In the genomic region with DNA sequence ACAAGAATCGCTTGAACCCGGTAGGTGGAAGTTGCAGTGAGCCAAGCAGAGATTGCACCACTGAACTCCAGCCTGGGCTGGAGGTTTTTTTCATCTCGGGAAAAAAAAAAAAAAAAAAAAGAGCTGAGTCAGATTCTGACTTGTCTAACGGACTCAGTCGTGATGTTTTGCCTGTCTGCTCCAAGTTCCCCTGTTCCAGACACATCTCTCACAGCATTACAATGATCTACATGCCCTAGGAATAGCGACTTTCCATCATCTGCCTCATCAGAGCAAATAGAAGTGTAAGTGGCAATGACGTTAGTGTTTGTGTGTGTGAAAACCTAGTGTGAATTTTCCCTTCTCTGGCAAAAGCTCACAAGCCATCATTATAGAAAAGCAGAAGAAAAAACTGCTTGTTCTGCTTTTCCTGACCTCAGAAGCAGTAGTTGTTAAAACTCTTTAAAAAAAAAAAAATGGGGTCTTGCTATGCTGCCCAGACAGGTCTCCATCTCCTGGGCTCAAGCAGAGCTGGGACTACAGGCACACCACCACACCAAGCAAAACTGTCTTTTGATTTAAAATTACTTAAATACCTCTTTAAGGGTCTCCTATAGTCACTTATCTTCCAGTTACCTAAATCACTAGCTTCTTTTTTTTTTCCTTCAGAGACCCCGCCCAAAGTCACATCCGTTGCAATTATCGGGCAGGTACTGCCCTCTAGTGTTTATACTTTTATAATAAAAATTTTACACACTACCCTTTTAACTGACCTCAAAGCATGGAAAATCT, we compare ENCODE assay signal across 7 cellular contexts. TPM values are rescaled to one million over a fixed set of nuclear protein-coding genes. Genes with fewer than 3 reads are reported as not detected.
DNase-seq lines count a peak whose midpoint lies in the region; ATAC-seq and TF ChIP-seq lines count a peak whose summit lies in the region.

No MANE protein-coding gene starts in this region.

- DNase-seq in ELF-1 (ENCODE audit: low read depth, low spot score) (peak; percentile 64), M059J (ENCODE audit: low read depth) (peak; percentile 81), SK-MEL-5 (ENCODE audit: low read depth, low spot score) (peak; percentile 77), right lobe of liver (no peak), type B pancreatic cell (ENCODE audit: extremely low spot score, unreplicated experiment) (no peak)
- peak; percentile 29 for DNase-seq in central memory CD4-positive, alpha-beta T cell

- no peak for TF ChIP-seq POLR2A in right lobe of liver (IDR thresholded peaks at IDR 0.05)

- no peaks in the 10 kb centered on the region for H3K27me3 Mint-ChIP-seq in type B pancreatic cell

- H3K27ac Mint-ChIP-seq in type B pancreatic cell = peak overlapping the region; percentile 51

- no peaks in the 10 kb centered on the region for H3K36me3 Mint-ChIP-seq in type B pancreatic cell

- no peaks in the 10 kb centered on the region for H3K27me3 ChIP-seq in right lobe of liver

- no peaks in the 10 kb centered on the region for H3K36me3 ChIP-seq in right lobe of liver

- peak overlapping the region; percentile 24 for H3K4me3 Mint-ChIP-seq in type B pancreatic cell

- peak; percentile 72 to 80 (median 78) for ATAC-seq in right lobe of liver
- ATAC-seq in GM19463 (IDR thresholded peaks at IDR 0.05; ENCODE audit: unreplicated experiment) = no peak

- H3K4me1 Mint-ChIP-seq in type B pancreatic cell (ENCODE audit: unreplicated experiment) = peaks cover 6% of the 10 kb centered on the region

- WGBS in right lobe of liver (ENCODE audit: insufficient coverage, low coverage, low lambda C conversion rate, missing lambda C conversion rate) = 2% methylated on average over 10 of the region's 10 CpGs

- intact Hi-C loops in right lobe of liver (cut with DNase I) = no loop called here

- in situ Hi-C loops in SK-MEL-5 (cut with HindIII; ENCODE audit: low pct_unique_long_range_greater_than_20kb, low sequenced_read_pairs) = no loop called here

- peak overlapping the region; percentile 8 to 47 (median 44) for H3K4me3 ChIP-seq in right lobe of liver

- no peaks in the 10 kb centered on the region for H3K9me3 Mint-ChIP-seq in type B pancreatic cell

- TF ChIP-seq CTCF in right lobe of liver (IDR thresholded peaks at IDR 0.05) (peak; percentile 44 to 57 (median 55)), type B pancreatic cell (conservative IDR thresholded peaks at IDR 0.05) (peak; percentile 82)

- H3K9me3 ChIP-seq in right lobe of liver = no peaks in the 10 kb centered on the region

- no peaks in the 10 kb centered on the region for H3K4me1 ChIP-seq in right lobe of liver

- peak overlapping the region; percentile 44 to 74 (median 62) for H3K27ac ChIP-seq in right lobe of liver

RNA-seq across cellular contexts. Expression of a gene that starts 37.3 kb away (rescaled TPM):
- 34.9 and 46.8 TPM in 2 replicates for total RNA-seq in M059J (2014; rRNA removed; shearing (Covaris generic))
- total RNA-seq in SK-MEL-5 (2014; rRNA removed; shearing (Covaris generic)) = 22.9 and 23.2 TPM in 2 replicates
- 14.6 and 15.1 TPM in 2 replicates for polyA plus RNA-seq in SK-MEL-5 (2015; cell fraction: cytosol; rRNA removed)
- polyA plus RNA-seq in SK-MEL-5 (2015; cell fraction: nucleus; rRNA removed) = 23.2 and 29.8 TPM in 2 replicates
- total RNA-seq in right lobe of liver = 10 to 100 TPM in 1 of 6 experiments, 1 to 10 TPM in 5; 3.4 to 11.7 (median 5.3) TPM
- total RNA-seq in type B pancreatic cell (ENCODE audit: low replicate concordance) = 27.1 and 72.0 TPM in 2 replicates

RNA-seq across cellular contexts. Expression of a gene that starts 48.9 kb away (rescaled TPM):
- total RNA-seq in M059J (2014; rRNA removed; shearing (Covaris generic)) = 50.2 and 64.4 TPM in 2 replicates
- total RNA-seq in SK-MEL-5 (2014; rRNA removed; shearing (Covaris generic)) = 26.8 and 28.6 TPM in 2 replicates
- polyA plus RNA-seq in SK-MEL-5 (2015; cell fraction: cytosol; rRNA removed) = 47.9 and 49.4 TPM in 2 replicates
- 27.2 and 28.0 TPM in 2 replicates for polyA plus RNA-seq in SK-MEL-5 (2015; cell fraction: nucleus; rRNA removed)
- total RNA-seq in right lobe of liver = 10 to 100 TPM in 3 of 6 experiments, 1 to 10 TPM in 3; 9.3 to 16.3 (median 11.0) TPM
- 26.8 and 71.9 TPM in 2 replicates for total RNA-seq in type B pancreatic cell (ENCODE audit: low replicate concordance)

Comparison
In these comparisons a context has a peak if more than half of its experiments do, and no peak if none do; other contexts are left out.
1. DNase-seq: peak in ELF-1 (single experiment), M059J (single experiment), SK-MEL-5 (single experiment) and central memory CD4-positive, alpha-beta T cell (single experiment); none in right lobe of liver (0 of 3) and type B pancreatic cell (single experiment).